8 cellular contexts compared by ENCODE assay signal in the genomic region with DNA sequence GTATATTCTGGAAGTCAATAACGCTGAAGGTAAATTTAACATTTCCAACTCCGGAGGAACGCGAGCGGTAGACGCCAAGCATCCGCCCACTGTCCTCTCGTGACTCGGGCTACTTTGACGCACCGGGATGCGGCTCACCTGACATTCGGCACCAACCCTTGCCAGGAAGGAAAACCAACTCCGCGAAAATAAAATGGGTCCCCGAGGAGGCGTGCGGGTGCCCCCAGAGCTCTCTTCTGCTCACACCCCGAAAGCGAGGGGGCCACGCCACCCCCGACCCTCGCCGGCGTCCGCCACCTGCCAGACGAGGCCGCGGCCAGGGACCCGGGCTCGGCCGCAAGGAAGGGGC. TPM values are rescaled to one million over a fixed set of nuclear protein-coding genes. Genes with fewer than 3 reads are reported as not detected.
DNase-seq lines count a peak whose midpoint lies in the region; ATAC-seq and TF ChIP-seq lines count a peak whose summit lies in the region.

No MANE protein-coding gene starts in this region.

- no peaks in the 10 kb centered on the region for H3K9me3 ChIP-seq in esophagus muscularis mucosa

- H3K9me3 Mint-ChIP-seq in natural killer cell treated with Interleukin-12 subunit alpha and Interleukin-12 subunit beta and Interleukin-15 and Interleukin-18, amount 100 ng/mL, for 72 hours: no peaks in the 10 kb centered on the region

- H3K36me3 Mint-ChIP-seq in natural killer cell treated with Interleukin-12 subunit alpha and Interleukin-12 subunit beta and Interleukin-15 and Interleukin-18, amount 100 ng/mL, for 72 hours: no peaks in the 10 kb centered on the region

- no peak for TF ChIP-seq POLR2A in esophagus muscularis mucosa (IDR thresholded peaks at IDR 0.05; ENCODE audit: low read depth)

- H3K27me3 Mint-ChIP-seq in natural killer cell treated with Interleukin-12 subunit alpha and Interleukin-12 subunit beta and Interleukin-15 and Interleukin-18, amount 100 ng/mL, for 72 hours: no peaks in the 10 kb centered on the region

- DNase-seq in AG09309 (ENCODE audit: low read depth) (no peak), LNCaP clone FGC (ENCODE audit: low read depth) (no peak), esophagus muscularis mucosa (ENCODE audit: extremely low spot score) (no peak), glomerular visceral epithelial cell (ENCODE audit: extremely low spot score) (no peak)
- peak; percentile 74 for DNase-seq in activated CD8-positive, alpha-beta memory T cell treated with anti-CD3 and anti-CD28 coated beads, Interleukin-2, amount 50 U/mL, for 48 hours
- no peak for DNase-seq in natural killer cell treated with Interleukin-12 subunit alpha and Interleukin-12 subunit beta and Interleukin-15 and Interleukin-18, amount 100 ng/mL, for 72 hours (ENCODE audit: low spot score)

- intact Hi-C loops in esophagus muscularis mucosa (cut with DNase I): no loop called here

- no peak for TF ChIP-seq EP300 in esophagus muscularis mucosa (IDR thresholded peaks at IDR 0.05)

- H3K27ac Mint-ChIP-seq in natural killer cell treated with Interleukin-12 subunit alpha and Interleukin-12 subunit beta and Interleukin-15 and Interleukin-18, amount 100 ng/mL, for 72 hours: peak overlapping the region; percentile 29 to 86

- 0% methylated on average over 12 of the region's 32 CpGs for WGBS in esophagus muscularis mucosa

- H3K4me3 ChIP-seq in AG09309 (ENCODE audit: control insufficient read depth, low read depth, low read length): peak overlapping the region; percentile 88
- H3K4me3 ChIP-seq in LNCaP clone FGC (ENCODE audit: low read depth, low read length): peak overlapping the region; percentile 71
- H3K4me3 ChIP-seq in esophagus muscularis mucosa: peak overlapping the region; percentile 79 to 99 (median 86)

- H3K36me3 ChIP-seq in esophagus muscularis mucosa: no peaks in the 10 kb centered on the region

- peak; percentile 5 for ATAC-seq in GM19452 (IDR thresholded peaks at IDR 0.05; ENCODE audit: unreplicated experiment)
- ATAC-seq in natural killer cell treated with Interleukin-12 subunit alpha and Interleukin-12 subunit beta and Interleukin-15 and Interleukin-18, amount 100 ng/mL, for 72 hours: no peak

- peak overlapping the region; percentile 93 to 98 (median 96) for H3K27ac ChIP-seq in esophagus muscularis mucosa (replicated peaks in 1 of 4)
- H3K27ac ChIP-seq in temporal lobe (ENCODE audit: low read depth, low read length): peak overlapping the region; percentile 73

- peaks cover 18 to 41% (median 39%) of the 10 kb centered on the region in 4 donors for H3K4me1 ChIP-seq in esophagus muscularis mucosa

- peak overlapping the region; percentile 83 for H3K4me3 Mint-ChIP-seq in natural killer cell treated with Interleukin-12 subunit alpha and Interleukin-12 subunit beta and Interleukin-15 and Interleukin-18, amount 100 ng/mL, for 72 hours

- no peak for TF ChIP-seq CTCF in AG09309 (IDR thresholded peaks at IDR 0.05; ENCODE audit: control insufficient read depth, insufficient read depth, low read depth, low read length, missing control alignments)
- no peak for TF ChIP-seq CTCF in LNCaP clone FGC (IDR thresholded peaks at IDR 0.05; ENCODE audit: control insufficient read depth, extremely low read depth, insufficient read depth)
- TF ChIP-seq CTCF in esophagus muscularis mucosa (IDR thresholded peaks at IDR 0.05): no peak

- H3K4me1 Mint-ChIP-seq in natural killer cell treated with Interleukin-12 subunit alpha and Interleukin-12 subunit beta and Interleukin-15 and Interleukin-18, amount 100 ng/mL, for 72 hours (ENCODE audit: low read depth in 2 of 2): peaks cover 21 to 32% of the 10 kb centered on the region in 2 donors

- H3K27me3 ChIP-seq in esophagus muscularis mucosa: no peaks in the 10 kb centered on the region

RNA-seq across cellular contexts. Expression of a gene that starts 0.7 kb away (rescaled TPM):
- total RNA-seq in esophagus muscularis mucosa (10 to 100 TPM; 47.0 to 60.2 (median 53.6) TPM), temporal lobe (17.2 TPM)
- total RNA-seq in natural killer cell treated with Interleukin-12 subunit alpha and Interleukin-12 subunit beta and Interleukin-15 and Interleukin-18, amount 100 ng/mL, for 72 hours: 10 to 100 TPM; 71.5 to 80.7 TPM
